ENCODE assay signal across 7 cellular contexts in the genomic region with DNA sequence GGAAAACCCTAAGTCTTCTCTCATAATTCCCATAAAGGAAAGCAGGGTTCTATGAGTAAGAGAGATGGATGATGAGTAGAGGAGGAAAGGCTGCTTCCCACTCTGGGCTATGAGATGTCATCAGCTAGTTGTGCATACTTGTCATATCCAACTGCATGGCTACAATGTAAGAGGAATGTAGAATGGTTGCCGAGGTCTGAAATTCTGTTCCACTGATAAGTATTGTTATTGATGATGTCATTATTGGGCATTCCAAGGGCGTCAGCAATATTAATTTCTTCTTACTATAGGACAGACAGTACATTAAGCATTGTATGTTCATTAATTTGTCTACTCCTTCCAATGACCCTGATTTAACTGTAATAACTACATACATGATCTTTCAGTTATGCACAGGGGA.
"Had no signal": no experiment of that assay in that cellular context is flagged by ENCODE, and none has a peak within 500 bp of the region (broad histone marks: within the 10 kb centered on the region; RNA-seq: fewer than 3 reads in every experiment).

No MANE protein-coding gene starts in this region.

- H3K27ac ChIP-seq: GM23248 had no signal

- DNase-seq: GM23248, GOT3, H7, KBM-7 had no signal

- H2AFZ ChIP-seq: GM23248 had no signal

- H3K4me1 ChIP-seq: HAP-1 had no signal

- H3K9ac ChIP-seq: GM23248 had no signal

- H3K9me3 ChIP-seq: HAP-1 had no signal

- H3K4me3 ChIP-seq: GM23248, HAP-1 had no signal

- FAIRE-seq: HTR-8/SVneo had no signal

- H3K36me3 ChIP-seq: HAP-1 had no signal

- ATAC-seq: HCT116 had no signal
